Comparison of ENCODE assay signal across 8 cellular contexts in genomic region chr14:24080888-24081738, GRCh38. TPM values are rescaled to one million over a fixed set of nuclear protein-coding genes. Genes with fewer than 3 reads are reported as not detected.
DNase-seq lines count a peak whose midpoint lies in the region; ATAC-seq and TF ChIP-seq lines count a peak whose summit lies in the region.

No MANE protein-coding gene starts in this region.

- DNase-seq in 8988T (peak; percentile 63), NCI-H2171 treated with DMSO at 0.1 percent for 48 hours (lab: John Stamatoyannopoulos, UW) (peak; percentile 79), dermis blood vessel endothelial cell (peak; percentile 35), medulla oblongata (ENCODE audit: extremely low spot score) (peak; percentile 78)
- DNase-seq in activated CD4-positive, alpha-beta T cell treated with anti-CD3 and anti-CD28 coated beads, Interleukin-2, amount 50 U/mL, for 1 hour: peak; percentile 62
- peak; percentile 43 for DNase-seq in stimulated activated CD8-positive, alpha-beta memory T cell treated with anti-CD3 and anti-CD28 coated beads, Interleukin-12 subunit alpha, Interleukin-12 subunit beta, amount 100 ng/mL, for 1 hour (ENCODE audit: low read depth)

- ATAC-seq in GM18505 (IDR thresholded peaks at IDR 0.05; ENCODE audit: unreplicated experiment) (peak; percentile 85), HG02938 (IDR thresholded peaks at IDR 0.05; ENCODE audit: unreplicated experiment) (peak; percentile 81)

- peak; percentile 80 for TF ChIP-seq POLR2A in GM18505 (IDR thresholded peaks at IDR 0.05; ENCODE audit: borderline replicate concordance, extremely low read depth, insufficient read depth, insufficient read length)

RNA-seq across cellular contexts. Expression of gene CPNE6, which starts 9.8 kb away (rescaled TPM):
- total RNA-seq in dermis blood vessel endothelial cell: not detected in 2 replicates

RNA-seq across cellular contexts. Expression of gene PCK2, which starts 13.0 kb away (rescaled TPM):
- total RNA-seq in dermis blood vessel endothelial cell: 5.8 and 10.5 TPM in 2 replicates

RNA-seq across cellular contexts. Expression of gene CARMIL3, which starts 29.3 kb away (rescaled TPM):
- 0.05 TPM in 1 of 2 replicates, not detected in the other for total RNA-seq in dermis blood vessel endothelial cell

RNA-seq across cellular contexts. Expression of gene DCAF11, which starts 33.5 kb away (rescaled TPM):
- 90.7 and 93.9 TPM in 2 replicates for total RNA-seq in dermis blood vessel endothelial cell

RNA-seq across cellular contexts. Expression of gene NRL, which starts 33.6 kb away (rescaled TPM):
- total RNA-seq in dermis blood vessel endothelial cell: 0.88 and 2.6 TPM in 2 replicates

Comparison
In these comparisons a context has a peak if more than half of its experiments do, and no peak if none do; other contexts are left out.
1. Peak in every context shown above with its lines: DNase-seq and ATAC-seq.